ENCODE assay signal across 9 cellular contexts in the genomic region with DNA sequence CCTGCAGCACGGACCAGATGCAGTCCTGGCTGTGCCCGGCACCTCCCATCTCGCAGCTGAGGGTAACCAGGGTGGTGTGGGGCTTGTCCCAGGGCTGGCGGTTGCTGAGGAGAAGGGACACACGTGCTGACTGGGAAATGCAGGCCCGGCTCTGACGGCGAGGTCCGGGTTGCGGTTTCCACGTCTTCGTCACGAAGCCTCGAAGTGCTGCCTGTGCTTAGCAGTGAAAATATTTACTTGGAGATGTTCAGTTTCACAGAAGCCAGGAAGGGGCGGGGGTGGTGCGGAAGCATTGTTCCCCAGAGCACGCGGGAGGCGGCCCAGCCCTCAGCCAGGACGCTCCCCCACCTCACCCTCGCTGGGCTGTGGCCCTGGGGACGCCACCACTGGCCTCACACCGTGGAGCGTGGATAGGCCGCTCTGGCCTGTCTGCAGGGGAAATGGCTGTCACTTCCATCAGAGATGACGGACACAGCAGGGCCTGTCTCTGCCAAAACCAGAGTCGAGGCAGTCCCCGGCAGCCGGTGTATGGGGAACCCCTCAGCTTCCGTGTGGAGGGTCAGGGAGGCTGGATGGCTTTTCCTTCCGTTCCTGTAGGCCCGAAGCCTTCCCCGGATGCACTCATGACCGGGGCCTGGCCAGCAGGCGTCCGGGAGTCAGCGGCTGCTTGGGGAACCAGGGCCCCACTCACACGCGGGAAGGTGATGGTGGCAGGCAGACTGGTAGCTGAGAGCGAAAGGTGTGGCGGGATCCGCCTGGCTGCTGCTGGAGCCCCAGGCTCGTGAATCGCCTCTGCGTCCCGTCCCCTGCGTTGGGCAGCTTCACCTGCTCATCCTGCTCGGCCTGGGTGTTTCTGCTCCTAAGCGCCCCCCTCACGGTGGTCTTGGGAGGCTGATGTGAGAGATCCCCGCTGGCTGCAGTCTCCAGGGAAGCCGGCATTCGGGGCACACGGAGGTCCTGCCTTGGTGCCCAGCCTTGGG.
DNase-seq lines count a peak whose midpoint lies in the region; ATAC-seq and TF ChIP-seq lines count a peak whose summit lies in the region.
"Had no signal": no experiment of that assay in that cellular context is flagged by ENCODE, and none has a peak within 500 bp of the region (broad histone marks: within the 10 kb centered on the region; RNA-seq: fewer than 3 reads in every experiment).

No MANE protein-coding gene starts in this region.

- H3F3A ChIP-seq in MM.1S (ENCODE audit: insufficient read depth, low read length): no peaks in the 10 kb centered on the region

- no peaks in the 10 kb centered on the region for H3K79me2 ChIP-seq in MM.1S (ENCODE audit: low read length)

- 0 out of 2 replicates have a peak, but pooled peaks cover 5% of the 10 kb centered on the region for H3K4me1 ChIP-seq in MM.1S (ENCODE audit: low read length)

- TF ChIP-seq CTCF in MM.1S (IDR thresholded peaks at IDR 0.05; ENCODE audit: low read length): no peak

- peak overlapping the region; percentile 26; the same call in 1 of the 2 replicates for H3K4me2 ChIP-seq in MM.1S (ENCODE audit: low read depth, low read length)

- H3K36me3 ChIP-seq in MM.1S (replicated peaks; ENCODE audit: insufficient read depth, low read length): no peaks in the 10 kb centered on the region

- no peak overlapping the region for H3K4me3 ChIP-seq in MM.1S (ENCODE audit: low read length)

- H4K20me1 ChIP-seq in MM.1S (ENCODE audit: insufficient read depth, low read length): no peaks in the 10 kb centered on the region

- no peak overlapping the region for H3K27ac ChIP-seq in MM.1S (ENCODE audit: low read length)

- no peaks in the 10 kb centered on the region for H3K9me3 ChIP-seq in MM.1S (replicated peaks; ENCODE audit: insufficient read depth, low read length)

- no peak overlapping the region for H2AFZ ChIP-seq in MM.1S (ENCODE audit: low read length)

- ATAC-seq in GM21529 (IDR thresholded peaks at IDR 0.05; ENCODE audit: unreplicated experiment) (no peak), HG03342 (IDR thresholded peaks at IDR 0.05; ENCODE audit: unreplicated experiment) (no peak), GM18502 (IDR thresholded peaks at IDR 0.05; ENCODE audit: poor library complexity, unreplicated experiment) (no peak), GM21447 (IDR thresholded peaks at IDR 0.05; ENCODE audit: unreplicated experiment) (no peak)

- DNase-seq in MM.1S: peak; percentile 46
- DNase-seq in activated naive CD4-positive, alpha-beta T cell treated with Interleukin-2 at 50 U/mL for 16 hours: peak; percentile 67
- DNase-seq in iris pigment epithelial cell (ENCODE audit: low read depth): peak; percentile 72
- DNase-seq in stimulated activated CD4-positive, alpha-beta T cell treated with anti-CD3 and anti-CD28 coated beads, Interleukin-4, amount 100 ng/mL, for 4 hours: peak; percentile 32 to 62
- DNase-seq: islet precursor cell had no signal

- no peaks in the 10 kb centered on the region for H3K9me2 ChIP-seq in MM.1S (replicated peaks; ENCODE audit: insufficient read depth, low read length)

- H3K27me3 ChIP-seq in MM.1S (replicated peaks; ENCODE audit: insufficient read depth, low read length): peaks cover 100% of the 10 kb centered on the region

- H3K9ac ChIP-seq in MM.1S (ENCODE audit: low read length): no peak overlapping the region
